8 cellular contexts compared by ENCODE assay signal in the genomic region with DNA sequence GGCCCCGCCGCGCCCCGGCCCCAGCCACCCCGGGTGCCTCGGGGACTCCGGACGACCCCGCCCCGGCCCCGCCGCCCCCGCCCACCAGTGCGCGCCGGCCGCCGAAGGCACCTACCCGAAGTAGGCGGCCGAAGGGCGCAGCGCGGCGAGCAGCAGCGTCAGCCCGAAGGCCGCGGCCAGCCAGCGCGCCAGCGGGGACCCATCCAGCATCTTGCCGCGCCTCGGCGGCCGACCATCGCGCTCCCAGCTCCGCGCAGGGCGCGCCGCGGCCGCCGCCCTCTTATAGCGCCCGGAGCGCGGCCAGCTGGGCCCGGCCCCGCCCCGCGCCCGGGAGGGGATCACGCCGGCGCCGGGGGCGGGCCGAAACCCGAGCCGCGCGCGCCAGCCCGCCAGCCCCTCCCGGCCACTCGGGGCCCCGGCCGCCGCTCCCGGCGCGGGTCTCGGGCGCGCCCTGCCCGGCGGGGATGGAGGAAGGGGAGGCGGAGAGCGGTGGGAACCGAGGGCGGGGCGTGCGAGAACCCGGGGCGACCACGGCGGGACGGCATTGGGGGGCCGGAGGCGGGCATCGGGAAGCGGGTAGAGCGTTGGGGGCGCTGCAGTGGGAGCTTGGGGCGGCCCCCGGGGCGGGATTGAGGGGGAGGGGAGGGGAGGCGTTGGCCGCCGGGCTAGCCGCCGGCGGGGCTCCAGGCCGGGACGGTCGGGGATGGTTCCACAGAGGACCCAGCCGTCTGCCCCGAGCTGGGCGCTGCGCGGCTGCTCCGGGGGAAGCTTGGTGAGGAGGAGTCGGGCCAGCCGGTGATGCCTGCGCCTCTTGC. TPM values are rescaled to one million over a fixed set of nuclear protein-coding genes. Genes with fewer than 3 reads are reported as not detected.
DNase-seq lines count a peak whose midpoint lies in the region; ATAC-seq and TF ChIP-seq lines count a peak whose summit lies in the region.

A gene with protein sequence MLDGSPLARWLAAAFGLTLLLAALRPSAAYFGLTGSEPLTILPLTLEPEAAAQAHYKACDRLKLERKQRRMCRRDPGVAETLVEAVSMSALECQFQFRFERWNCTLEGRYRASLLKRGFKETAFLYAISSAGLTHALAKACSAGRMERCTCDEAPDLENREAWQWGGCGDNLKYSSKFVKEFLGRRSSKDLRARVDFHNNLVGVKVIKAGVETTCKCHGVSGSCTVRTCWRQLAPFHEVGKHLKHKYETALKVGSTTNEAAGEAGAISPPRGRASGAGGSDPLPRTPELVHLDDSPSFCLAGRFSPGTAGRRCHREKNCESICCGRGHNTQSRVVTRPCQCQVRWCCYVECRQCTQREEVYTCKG (minus strand): TSS at position 255 of the 815 bp plus-strand sequence. CDS start 45 bp downstream, at position 210.

- POLR2A ChIA-PET in activated CD4-positive, alpha-beta T cell treated with anti-CD3 and anti-CD28 coated beads for 36 hours (lab: Charles Lee) = interaction anchor here (0.5 kb wide), 1 partner anchor 1443 kb away, joined by 3 read pairs; no protein-coding TSS in a partner anchor
- POLR2A ChIA-PET in activated B cell treated with CpG ODN at 0.5 μM for 24 hours (lab: Charles Lee) = no interaction called here

- no peaks in the 10 kb centered on the region for H3K36me3 ChIP-seq in fibroblast of lung (ENCODE audit: control insufficient read depth, insufficient read depth, low read length)

- H4K20me1 ChIP-seq in fibroblast of lung (ENCODE audit: control insufficient read depth, extremely low read depth, insufficient read depth, low read length) = no peaks in the 10 kb centered on the region

- ATAC-seq in activated CD4-positive, alpha-beta T cell treated with anti-CD3 and anti-CD28 coated beads for 36 hours = peak; percentile 45
- ATAC-seq in activated B cell treated with CpG ODN at 0.5 μM for 24 hours (ENCODE audit: low read depth) = peak; percentile 40
- peak in 2 of 3 donors; percentile 49 to 62 for ATAC-seq in natural killer cell

- intact Hi-C loops in activated CD4-positive, alpha-beta T cell treated with anti-CD3 and anti-CD28 coated beads for 36 hours (cut with DNase I, micrococcal nuclease) = loop anchor here (1.0 to 2.0 kb wide), 3 partner anchors 186 to 467 kb away; no protein-coding TSS in a partner anchor
- intact Hi-C loops in activated B cell treated with CpG ODN at 0.5 μM for 24 hours (cut with micrococcal nuclease) = no loop called here
- intact Hi-C loops in natural killer cell (cut with micrococcal nuclease) = loop anchor here (2.0 kb wide), 1 partner anchor 185 kb away; no protein-coding TSS in a partner anchor

- peak within 1 kb of the TSS; percentile 57 to 76 (median 62) for H3K4me3 ChIP-seq in fibroblast of lung (replicated peaks in 1 of 4; ENCODE audit: control extremely low read depth in 1 of 4, insufficient read depth in 1 of 4, low read depth in 3 of 4, low read length in 4 of 4)

- CTCF ChIA-PET in activated CD4-positive, alpha-beta T cell treated with anti-CD3 and anti-CD28 coated beads for 36 hours (lab: Charles Lee) = interaction anchor here (0.5 to 1.6 kb wide), 5 partner anchors 26 to 500 kb away, joined by 3 to 5 read pairs (median 3); no protein-coding TSS in a partner anchor
- CTCF ChIA-PET in activated B cell treated with CpG ODN at 0.5 μM for 24 hours (lab: Charles Lee) = no interaction called here

- no peaks in the 10 kb centered on the region for H3K36me3 Mint-ChIP-seq in activated CD4-positive, alpha-beta T cell treated with anti-CD3 and anti-CD28 coated beads for 36 hours (ENCODE audit: low read depth)
- no peaks in the 10 kb centered on the region for H3K36me3 Mint-ChIP-seq in activated B cell treated with CpG ODN at 0.5 μM for 24 hours (ENCODE audit: low read depth)
- H3K36me3 Mint-ChIP-seq in natural killer cell = no peaks in the 10 kb centered on the region

- no peaks in the 10 kb centered on the region for H3K79me2 ChIP-seq in fibroblast of lung (ENCODE audit: control insufficient read depth, insufficient read depth, low read length)

- H3K27me3 ChIP-seq in fibroblast of lung (ENCODE audit: control insufficient read depth, insufficient read depth, low read length) = no peaks in the 10 kb centered on the region

- H3K9me3 Mint-ChIP-seq in activated CD4-positive, alpha-beta T cell treated with anti-CD3 and anti-CD28 coated beads for 36 hours (ENCODE audit: low read depth) = no peaks in the 10 kb centered on the region
- no peaks in the 10 kb centered on the region for H3K9me3 Mint-ChIP-seq in activated B cell treated with CpG ODN at 0.5 μM for 24 hours
- H3K9me3 Mint-ChIP-seq in natural killer cell = no peaks in the 10 kb centered on the region

- peaks cover 18% of the 10 kb centered on the region for H3K27me3 Mint-ChIP-seq in activated CD4-positive, alpha-beta T cell treated with anti-CD3 and anti-CD28 coated beads for 36 hours
- H3K27me3 Mint-ChIP-seq in activated B cell treated with CpG ODN at 0.5 μM for 24 hours = peaks cover 23% of the 10 kb centered on the region
- peaks cover 16 to 39% of the 10 kb centered on the region in 2 donors for H3K27me3 Mint-ChIP-seq in natural killer cell (ENCODE audit: low read depth in 2 of 2)

- peak; percentile 24 for DNase-seq in activated CD4-positive, alpha-beta T cell treated with anti-CD3 and anti-CD28 coated beads for 36 hours
- no peak for DNase-seq in activated CD4-positive, alpha-beta T cell treated with anti-CD3 and anti-CD28 coated beads for 48 hours
- DNase-seq in Kasumi-1 (lab: John Stamatoyannopoulos, UW) = peak; percentile 10 to 16
- peak; percentile 15 for DNase-seq in activated B cell treated with CpG ODN at 0.5 μM for 24 hours
- peak; percentile 61 to 62 for DNase-seq in fibroblast of lung (ENCODE audit: low read depth in 2 of 2)
- DNase-seq in natural killer cell = no peak
- DNase-seq in central memory CD4-positive, alpha-beta T cell = no peak
- DNase-seq in H4 (ENCODE audit: low spot score) = no peak

- peak within 1 kb of the TSS; percentile 88 for H3K4me2 ChIP-seq in fibroblast of lung (ENCODE audit: extremely low read depth, insufficient read depth, low read length)

- peaks cover 12% of the 10 kb centered on the region for H3K4me1 Mint-ChIP-seq in activated CD4-positive, alpha-beta T cell treated with anti-CD3 and anti-CD28 coated beads for 36 hours
- peaks cover 9% of the 10 kb centered on the region for H3K4me1 Mint-ChIP-seq in activated B cell treated with CpG ODN at 0.5 μM for 24 hours
- peaks cover 8 to 16% of the 10 kb centered on the region in 2 donors for H3K4me1 Mint-ChIP-seq in natural killer cell

- TF ChIP-seq CTCF in activated B cell treated with CpG ODN at 0.5 μM for 24 hours (IDR thresholded peaks at IDR 0.05) = no peak
- TF ChIP-seq CTCF in fibroblast of lung (conservative IDR thresholded peaks at IDR 0.05 in 1 of 2, IDR thresholded peaks at IDR 0.05 in 1 of 2; ENCODE audit: low read depth in 1 of 2, low read length in 2 of 2) = no peak
- TF ChIP-seq CTCF in natural killer cell (IDR thresholded peaks at IDR 0.05) = no peak

- H3K27ac Mint-ChIP-seq in activated CD4-positive, alpha-beta T cell treated with anti-CD3 and anti-CD28 coated beads for 36 hours = no peak within 1 kb of the TSS
- H3K27ac Mint-ChIP-seq in activated B cell treated with CpG ODN at 0.5 μM for 24 hours = no peak within 1 kb of the TSS
- no peak within 1 kb of the TSS for H3K27ac Mint-ChIP-seq in natural killer cell

- H3K9ac ChIP-seq in fibroblast of lung (ENCODE audit: insufficient read depth, low read length) = peak within 1 kb of the TSS; percentile 23

- peak within 1 kb of the TSS; percentile 57 for H3K4me3 Mint-ChIP-seq in activated CD4-positive, alpha-beta T cell treated with anti-CD3 and anti-CD28 coated beads for 36 hours
- H3K4me3 Mint-ChIP-seq in activated B cell treated with CpG ODN at 0.5 μM for 24 hours = peak within 1 kb of the TSS; percentile 59
- H3K4me3 Mint-ChIP-seq in natural killer cell = peak within 1 kb of the TSS; percentile 80

- peak within 1 kb of the TSS; percentile 34 for H2AFZ ChIP-seq in fibroblast of lung (ENCODE audit: low read length)

- H3K27ac ChIP-seq in fibroblast of lung (ENCODE audit: insufficient read depth, low read length) = peak within 1 kb of the TSS; percentile 14

- H3K9me3 ChIP-seq in fibroblast of lung (ENCODE audit: control insufficient read depth, insufficient read depth, low read depth, low read length) = no peaks in the 10 kb centered on the region

- peaks cover 3% of the 10 kb centered on the region for H3K4me1 ChIP-seq in fibroblast of lung (ENCODE audit: control insufficient read depth, extremely low read depth, insufficient read depth, low read length)

RNA-seq across cellular contexts. Expression of the gene that starts here (rescaled TPM):
- total RNA-seq in activated CD4-positive, alpha-beta T cell treated with anti-CD3 and anti-CD28 coated beads for 36 hours = under 1 TPM in 1 of 2 experiments, not detected in 1; 0.04 TPM
- total RNA-seq in activated B cell treated with CpG ODN at 0.5 μM for 24 hours = 0.05 TPM in 1 of 2 replicates, not detected in the other
- 1.0 and 5.3 TPM in 2 replicates for total RNA-seq in fibroblast of lung
- 1.0 and 2.7 TPM in 2 replicates for polyA plus RNA-seq in fibroblast of lung
- polyA plus RNA-seq in fibroblast of lung (2012) = 0.89 and 2.8 TPM in 2 replicates
- 0.31 and 5.8 TPM in 2 replicates for polyA minus RNA-seq in fibroblast of lung (ENCODE audit: low replicate concordance)
- not detected for total RNA-seq in natural killer cell
- 0.37 and 0.47 TPM in 2 replicates for total RNA-seq in H4 (2014; rRNA removed; shearing (Covaris generic))

Comparison
In these comparisons a context has a peak if more than half of its experiments do, and no peak if none do; other contexts are left out.
1. Peak in DNase-seq and ATAC-seq in activated CD4-positive, alpha-beta T cell treated with anti-CD3 and anti-CD28 coated beads for 36 hours; RNA of the gene not detected or under 1 TPM.
2. Peak in DNase-seq and ATAC-seq in activated B cell treated with CpG ODN at 0.5 μM for 24 hours; RNA of the gene not detected or under 1 TPM.
3. Peak in ATAC-seq in natural killer cell; RNA of the gene not detected or under 1 TPM.
4. DNase-seq: peak in Kasumi-1 (2 of 2) and fibroblast of lung (2 of 2); none in activated CD4-positive, alpha-beta T cell treated with anti-CD3 and anti-CD28 coated beads for 48 hours (single experiment), natural killer cell (single experiment), central memory CD4-positive, alpha-beta T cell (single experiment) and H4 (single experiment).
5. Peak in every context shown above with its lines, with median percentiles within 50 percentile points of each other: ATAC-seq and H3K4me3 Mint-ChIP-seq.